8 cellular contexts compared by ENCODE assay signal in the genomic region with DNA sequence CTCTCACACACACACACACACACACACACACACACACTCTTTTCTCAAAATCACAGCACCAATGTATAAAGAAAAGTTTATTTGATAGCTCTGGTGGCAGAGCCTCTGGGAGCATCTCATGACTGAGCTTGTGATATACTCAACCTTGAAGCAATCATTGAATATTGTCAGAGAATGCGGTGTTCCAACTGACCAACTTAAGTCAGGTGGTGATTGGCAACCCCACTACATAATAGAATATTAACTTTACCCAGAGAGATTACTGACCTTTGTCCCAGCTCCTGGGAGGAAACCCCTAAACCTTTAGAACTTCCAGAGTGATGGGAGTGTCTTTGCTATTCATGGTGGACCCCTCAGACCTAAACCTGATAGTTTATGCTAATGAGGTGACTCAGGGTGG.
"Had no signal": no experiment of that assay in that cellular context is flagged by ENCODE, and none has a peak within 500 bp of the region (broad histone marks: within the 10 kb centered on the region; RNA-seq: fewer than 3 reads in every experiment).

No MANE protein-coding gene starts in this region.

- H3K9me3 Mint-ChIP-seq: GM23338 had no signal

- H2AFZ ChIP-seq: GM23338 had no signal

- H3K4me2 ChIP-seq: GM23338 had no signal

- H3K4me1 Mint-ChIP-seq: GM23338, H9 had no signal

- FAIRE-seq: H1, H54, HTR-8/SVneo, K562 had no signal

- H3K27ac Mint-ChIP-seq: GM23338, H9 had no signal

- DNase-seq: H9, HCEC 1CT, IMR-90 had no signal

- H3K4me3 Mint-ChIP-seq: GM23338, H9 had no signal

- ATAC-seq: GM23338, K562 had no signal

- H3K4me3 ChIP-seq: GM23338, K562 had no signal
